ENCODE assay signal across 8 cellular contexts in genomic region chr18:79508565-79509535, GRCh38.
A peak's percentile ranks its signal among the peaks of the same experiment; 100 is the strongest.
DNase-seq lines count a peak whose midpoint lies in the region; ATAC-seq and TF ChIP-seq lines count a peak whose summit lies in the region.

No MANE protein-coding gene starts in this region.

- intact Hi-C loops in activated T-helper 2 cell treated with anti-CD3 and anti-CD28 coated beads, Interferon-gamma antibody, Interleukin-2, Interleukin-4, amounts not matched to agents 10 μg/mL and 5 μg/mL and 100 μg/mL, durations not matched to agents 14 hours and 24 hours and 36 hours (cut with micrococcal nuclease), result no loop called here

- no peak for DNase-seq in activated T-helper 2 cell treated with anti-CD3 and anti-CD28 coated beads, Interferon-gamma antibody, Interleukin-2, Interleukin-4, amounts not matched to agents 10 μg/mL and 5 μg/mL and 100 μg/mL, durations not matched to agents 14 hours and 24 hours and 36 hours (ENCODE audit: low spot score)
- DNase-seq in naive thymus-derived CD8-positive, alpha-beta T cell, result peak in 1 of 10 donors; percentile 51
- no peak for DNase-seq in NCI-H345 treated with DMSO at 0.1 percent for 48 hours (lab: John Stamatoyannopoulos, UW; ENCODE audit: unreplicated experiment)
- no peak for DNase-seq in central memory CD4-positive, alpha-beta T cell
- no peak for DNase-seq in NCI-H446 (lab: John Stamatoyannopoulos, UW)

- H3K27ac Mint-ChIP-seq in activated T-helper 2 cell treated with anti-CD3 and anti-CD28 coated beads, Interferon-gamma antibody, Interleukin-2, Interleukin-4, amounts not matched to agents 10 μg/mL and 5 μg/mL and 100 μg/mL, durations not matched to agents 14 hours and 24 hours and 36 hours, result peak overlapping the region; percentile 66
- peak overlapping the region; percentile 40 to 96 (median 92) for H3K27ac Mint-ChIP-seq in naive thymus-derived CD8-positive, alpha-beta T cell

- peaks cover 64% of the 10 kb centered on the region for H3K36me3 Mint-ChIP-seq in activated T-helper 2 cell treated with anti-CD3 and anti-CD28 coated beads, Interferon-gamma antibody, Interleukin-2, Interleukin-4, amounts not matched to agents 10 μg/mL and 5 μg/mL and 100 μg/mL, durations not matched to agents 14 hours and 24 hours and 36 hours (ENCODE audit: low read depth)
- peaks cover 0 to 26% (median 10%) of the 10 kb centered on the region in 3 donors for H3K36me3 Mint-ChIP-seq in naive thymus-derived CD8-positive, alpha-beta T cell

- no peaks in the 10 kb centered on the region for H3F3A ChIP-seq in DOHH2 (ENCODE audit: control insufficient read depth, insufficient read depth)

- no peaks in the 10 kb centered on the region for H3K36me3 ChIP-seq in DOHH2 (ENCODE audit: control insufficient read depth, low read length)

- no peak for TF ChIP-seq CTCF in DOHH2 (IDR thresholded peaks at IDR 0.05; ENCODE audit: low read depth, low read length, poor library complexity, severe bottlenecking)

- H4K20me1 ChIP-seq in DOHH2 (ENCODE audit: control insufficient read depth, insufficient read depth, low read depth, low read length), result no peaks in the 10 kb centered on the region

- H3K9me3 Mint-ChIP-seq in activated T-helper 2 cell treated with anti-CD3 and anti-CD28 coated beads, Interferon-gamma antibody, Interleukin-2, Interleukin-4, amounts not matched to agents 10 μg/mL and 5 μg/mL and 100 μg/mL, durations not matched to agents 14 hours and 24 hours and 36 hours, result no peaks in the 10 kb centered on the region
- H3K9me3 Mint-ChIP-seq in naive thymus-derived CD8-positive, alpha-beta T cell, result no peaks in the 10 kb centered on the region

- H3K27ac ChIP-seq in DOHH2 (ENCODE audit: low read depth, low read length), result no peak overlapping the region

- no peaks in the 10 kb centered on the region for H3K27me3 Mint-ChIP-seq in activated T-helper 2 cell treated with anti-CD3 and anti-CD28 coated beads, Interferon-gamma antibody, Interleukin-2, Interleukin-4, amounts not matched to agents 10 μg/mL and 5 μg/mL and 100 μg/mL, durations not matched to agents 14 hours and 24 hours and 36 hours (ENCODE audit: low read depth)
- H3K27me3 Mint-ChIP-seq in naive thymus-derived CD8-positive, alpha-beta T cell, result no peaks in the 10 kb centered on the region

- no peaks in the 10 kb centered on the region for H3K27me3 ChIP-seq in DOHH2 (ENCODE audit: control insufficient read depth, low read length)

- H3K79me2 ChIP-seq in DOHH2 (ENCODE audit: control insufficient read depth, low read length), result no peaks in the 10 kb centered on the region

- no peak overlapping the region for H3K4me3 ChIP-seq in DOHH2 (ENCODE audit: low read length)

- H3K4me2 ChIP-seq in DOHH2 (ENCODE audit: low read length), result peak overlapping the region; percentile 28; the same call in 1 of the 2 replicates

- H3K9me2 ChIP-seq in DOHH2 (replicated peaks; ENCODE audit: control insufficient read depth, low read length), result no peaks in the 10 kb centered on the region

- H3K4me1 ChIP-seq in DOHH2 (ENCODE audit: control insufficient read depth, low read length), result peaks cover 43% of the 10 kb centered on the region

- H3K9me3 ChIP-seq in DOHH2 (ENCODE audit: control insufficient read depth, insufficient read depth, low read length), result no peaks in the 10 kb centered on the region

- peak; percentile 46 for ATAC-seq in GM21619 (IDR thresholded peaks at IDR 0.05; ENCODE audit: unreplicated experiment)
- ATAC-seq in naive thymus-derived CD8-positive, alpha-beta T cell, result no peak
- no peak for ATAC-seq in GM19455 (IDR thresholded peaks at IDR 0.05; ENCODE audit: unreplicated experiment)

- H3K4me1 Mint-ChIP-seq in activated T-helper 2 cell treated with anti-CD3 and anti-CD28 coated beads, Interferon-gamma antibody, Interleukin-2, Interleukin-4, amounts not matched to agents 10 μg/mL and 5 μg/mL and 100 μg/mL, durations not matched to agents 14 hours and 24 hours and 36 hours (ENCODE audit: low read depth), result peaks cover 32% of the 10 kb centered on the region
- H3K4me1 Mint-ChIP-seq in naive thymus-derived CD8-positive, alpha-beta T cell, result peaks cover 25 to 51% (median 48%) of the 10 kb centered on the region in 4 donors

- POLR2A ChIA-PET in naive thymus-derived CD8-positive, alpha-beta T cell (lab: Charles Lee), result interaction anchor here (1.2 to 2.8 kb wide), 4 partner anchors 7 to 108 kb away, joined by 4 to 19 read pairs (median 10); no protein-coding TSS in a partner anchor

- no peak overlapping the region for H3K4me3 Mint-ChIP-seq in activated T-helper 2 cell treated with anti-CD3 and anti-CD28 coated beads, Interferon-gamma antibody, Interleukin-2, Interleukin-4, amounts not matched to agents 10 μg/mL and 5 μg/mL and 100 μg/mL, durations not matched to agents 14 hours and 24 hours and 36 hours (ENCODE audit: low read depth)
- H3K4me3 Mint-ChIP-seq in naive thymus-derived CD8-positive, alpha-beta T cell, result peak overlapping the region in 9 of 10 donors; percentile 14 to 81 (median 72)
